13 cellular contexts compared by ENCODE assay signal in the genomic region with DNA sequence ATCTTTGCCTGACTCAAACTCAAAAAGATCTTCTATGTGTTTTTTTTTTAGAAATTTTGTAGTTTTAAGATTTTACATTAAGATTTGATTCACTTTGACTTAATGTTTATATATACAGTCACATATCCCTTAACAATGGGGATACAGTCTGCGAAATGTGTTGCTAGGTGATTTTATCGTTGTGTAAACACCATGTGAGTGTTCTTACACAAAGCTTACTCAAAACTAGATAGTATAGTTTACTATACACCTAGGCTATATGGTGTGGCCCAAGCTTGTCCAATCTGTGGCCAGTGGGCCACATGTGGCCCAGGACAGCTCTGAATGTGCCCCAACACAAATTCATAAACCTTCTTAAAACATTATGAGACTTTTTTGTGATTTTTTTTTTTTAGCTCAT.
"Had no signal": no experiment of that assay in that cellular context is flagged by ENCODE, and none has a peak within 500 bp of the region (broad histone marks: within the 10 kb centered on the region; RNA-seq: fewer than 3 reads in every experiment).

No MANE protein-coding gene starts in this region.

- DNase-seq: activated CD4-positive, alpha-beta T cell treated with anti-CD3 and anti-CD28 coated beads, Interleukin-2, amount 50 U/mL, for 48 hours; activated CD4-positive, CD25-positive, alpha-beta regulatory T cell treated with anti-CD3 and anti-CD28 coated beads, Interleukin-2, amount 50 U/mL, for 72 hours; activated gamma-delta T cell; activated T-cell treated with anti-CD3 and anti-CD28 coated beads, Interleukin-2, amount 50 U/mL, for 48 hours; amygdala; esophagus squamous epithelium; foreskin melanocyte; heart left ventricle; left ventricle myocardium superior; pancreas had no signal

- FAIRE-seq: islet of Langerhans, urothelium cell line had no signal

- H3K36me3 ChIP-seq: esophagus squamous epithelium, neural progenitor cell, pancreas had no signal

- H3K4me1 ChIP-seq: esophagus squamous epithelium, heart left ventricle, neural progenitor cell, pancreas had no signal

- H3K27me3 ChIP-seq: esophagus squamous epithelium, heart left ventricle, neural progenitor cell, pancreas had no signal

- H3K9me3 ChIP-seq: esophagus squamous epithelium, pancreas had no signal

- H3K27ac ChIP-seq: esophagus squamous epithelium, heart left ventricle, neural progenitor cell, pancreas had no signal

- H3K4me3 ChIP-seq: esophagus squamous epithelium, heart left ventricle, neural progenitor cell, pancreas had no signal
